ENCODE assay signal across 15 cellular contexts in genomic region chr3:159418571-159419526, GRCh38.
DNase-seq lines count a peak whose midpoint lies in the region; ATAC-seq, FAIRE-seq and TF ChIP-seq lines count a peak whose summit lies in the region.
"Had no signal": no experiment of that assay in that cellular context is flagged by ENCODE, and none has a peak within 500 bp of the region (broad histone marks: within the 10 kb centered on the region; RNA-seq: fewer than 3 reads in every experiment).

No MANE protein-coding gene starts in this region.

- FAIRE-seq in urothelium cell line (lab: Jason Lieb, UNC), result no peak
- FAIRE-seq: G401.6, K562 had no signal

- 40 to 42% (median 42%) methylated on average over 4 of the region's 4 CpGs for WGBS in psoas muscle, 3 donors

- H3K9ac ChIP-seq in adipocyte (ENCODE audit: low read length), result no peak overlapping the region

- ATAC-seq in Right ventricle myocardium inferior (peak; percentile 39), HG02642 (IDR thresholded peaks at IDR 0.05; ENCODE audit: poor library complexity, unreplicated experiment) (no peak), psoas muscle (no peak)
- ATAC-seq: K562; stimulated activated naive CD8-positive, alpha-beta T cell treated with anti-CD3 and anti-CD28 coated beads, Interleukin-15, Interleukin-2, amounts not matched to agents 100 U/mL and 50 U/mL, for 24 hours had no signal

- no peaks in the 10 kb centered on the region for H3K27me3 ChIP-seq in right atrium auricular region
- H3K27me3 ChIP-seq in adipocyte (replicated peaks; ENCODE audit: control insufficient read depth, insufficient read depth, low read length), result no peaks in the 10 kb centered on the region
- no peaks in the 10 kb centered on the region for H3K27me3 ChIP-seq in psoas muscle (ENCODE audit: insufficient read depth in 3 of 3, low read length in 2 of 3)

- H3K27ac ChIP-seq in right atrium auricular region (no peak overlapping the region), psoas muscle (no peak overlapping the region)

- H3K36me3 ChIP-seq in right atrium auricular region (no peaks in the 10 kb centered on the region), adipocyte (ENCODE audit: control insufficient read depth, insufficient read depth, low read length, severe bottlenecking) (no peaks in the 10 kb centered on the region), psoas muscle (ENCODE audit: insufficient read depth in 1 of 2, low read depth in 1 of 2) (no peaks in the 10 kb centered on the region)

- H3K9me3 ChIP-seq in right atrium auricular region (no peaks in the 10 kb centered on the region), adipocyte (ENCODE audit: control insufficient read depth, low read length) (no peaks in the 10 kb centered on the region), psoas muscle (no peaks in the 10 kb centered on the region)

- intact Hi-C loops in Right ventricle myocardium inferior (cut with DNase I), result no loop called here
- intact Hi-C loops in psoas muscle (cut with DNase I), result loop anchor here in 1 of 2 donors (5.0 kb wide), 1 partner anchor 502 kb away; no protein-coding TSS in a partner anchor

- no peak for DNase-seq in Right ventricle myocardium inferior (ENCODE audit: missing footprints)
- DNase-seq in right atrium auricular region (ENCODE audit: low spot score), result no peak
- DNase-seq in adipocyte (ENCODE audit: low read depth), result peak; percentile 46
- peak; percentile 89 for DNase-seq in iris pigment epithelial cell (ENCODE audit: low read depth)
- peak; percentile 24 for DNase-seq in urothelium cell line (ENCODE audit: low spot score)
- DNase-seq in psoas muscle, result no peak
- no peak for DNase-seq in stimulated activated CD4-positive, alpha-beta T cell treated with anti-CD3 and anti-CD28 coated beads, Interleukin-15, amount 100 ng/mL, for 24 hours
- DNase-seq: anterior cingulate cortex; erythroblast; NCI-H2107; OCI-M1; stimulated activated naive CD8-positive, alpha-beta T cell treated with anti-CD3 and anti-CD28 coated beads, Interleukin-15, Interleukin-2, amounts not matched to agents 100 U/mL and 50 U/mL, for 24 hours had no signal

- no peak overlapping the region for H3K4me3 ChIP-seq in right atrium auricular region
- no peak overlapping the region for H3K4me3 ChIP-seq in adipocyte (ENCODE audit: low read length)
- no peak overlapping the region for H3K4me3 ChIP-seq in psoas muscle
- H3K4me3 ChIP-seq: K562 had no signal

- H3K4me1 ChIP-seq in right atrium auricular region (no peaks in the 10 kb centered on the region), adipocyte (ENCODE audit: control insufficient read depth, insufficient read depth, low read length) (peaks cover 6% of the 10 kb centered on the region), psoas muscle (no peaks in the 10 kb centered on the region)

- TF ChIP-seq CTCF in right atrium auricular region (IDR thresholded peaks at IDR 0.05) (no peak), psoas muscle (IDR thresholded peaks at IDR 0.05) (no peak)

Comparison
In these comparisons a context has a peak if more than half of its experiments do, and no peak if none do; other contexts are left out.
1. DNase-seq: peak in adipocyte (single experiment), iris pigment epithelial cell (single experiment) and urothelium cell line (single experiment); none in Right ventricle myocardium inferior (single experiment), right atrium auricular region (single experiment), psoas muscle (0 of 2) and stimulated activated CD4-positive, alpha-beta T cell treated with anti-CD3 and anti-CD28 coated beads, Interleukin-15, amount 100 ng/mL, for 24 hours (single experiment).